ENCODE assay signal across 8 cellular contexts in the genomic region with DNA sequence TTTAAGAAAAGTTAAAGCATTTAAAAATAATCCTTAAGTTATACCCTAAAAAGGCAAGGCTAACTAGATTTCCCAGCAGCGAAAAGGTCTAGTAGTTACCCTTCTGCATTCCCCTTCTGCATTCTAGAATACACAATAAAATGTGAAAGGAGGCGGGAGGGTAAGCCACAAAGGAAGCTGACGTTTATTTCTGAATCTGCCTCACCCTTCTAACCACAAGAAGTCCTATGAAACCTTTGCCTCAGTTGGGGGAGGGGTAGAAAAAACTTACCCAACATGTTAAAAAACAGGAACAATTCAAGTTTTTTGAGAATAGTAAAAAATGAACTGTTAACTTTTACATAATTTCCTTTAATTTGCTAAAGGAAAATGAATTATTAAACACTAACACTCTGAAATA. TPM values are rescaled to one million over a fixed set of nuclear protein-coding genes. Genes with fewer than 3 reads are reported as not detected.
DNase-seq lines count a peak whose midpoint lies in the region; ATAC-seq lines count a peak whose summit lies in the region.

No MANE protein-coding gene starts in this region.

- H3K36me3 Mint-ChIP-seq in activated naive CD8-positive, alpha-beta T cell treated with anti-CD3 and anti-CD28 coated beads for 36 hours = peaks cover 63% of the 10 kb centered on the region

- peaks cover 18% of the 10 kb centered on the region for H3K4me1 ChIP-seq in ACC112 (ENCODE audit: control insufficient read depth, insufficient read depth, low read length, unreplicated experiment)

- H3K36me3 ChIP-seq in ACC112 (ENCODE audit: insufficient read depth, low read length) = peaks cover 15% of the 10 kb centered on the region; the same call in 1 of the 2 replicates

- H3K79me2 ChIP-seq in ACC112 (ENCODE audit: control insufficient read depth, insufficient read depth, low read length, unreplicated experiment) = peaks cover 52% of the 10 kb centered on the region

- H3K9me3 Mint-ChIP-seq in activated naive CD8-positive, alpha-beta T cell treated with anti-CD3 and anti-CD28 coated beads for 36 hours = no peaks in the 10 kb centered on the region

- H2AFZ ChIP-seq in ACC112 (ENCODE audit: low read length, unreplicated experiment) = no peak overlapping the region

- peak; percentile 44 for DNase-seq in NCI-H460 (ENCODE audit: extremely low read depth, low read depth)
- DNase-seq in activated naive CD8-positive, alpha-beta T cell treated with anti-CD3 and anti-CD28 coated beads for 36 hours = peak; percentile 57
- peak; percentile 40 for DNase-seq in inferior parietal cortex (ENCODE audit: extremely low spot score)
- DNase-seq in NCI-H774 (lab: John Stamatoyannopoulos, UW) = no peak
- DNase-seq in NCI-H2227 (lab: John Stamatoyannopoulos, UW; ENCODE audit: unreplicated experiment) = no peak

- H3K4me3 Mint-ChIP-seq in activated naive CD8-positive, alpha-beta T cell treated with anti-CD3 and anti-CD28 coated beads for 36 hours = peak overlapping the region; percentile 50

- ATAC-seq in GM18508 (IDR thresholded peaks at IDR 0.05; ENCODE audit: insufficient read depth, unreplicated experiment) (peak; percentile 71), HG02884 (IDR thresholded peaks at IDR 0.05; ENCODE audit: unreplicated experiment) (peak; percentile 76)

- H3K27me3 Mint-ChIP-seq in activated naive CD8-positive, alpha-beta T cell treated with anti-CD3 and anti-CD28 coated beads for 36 hours = no peaks in the 10 kb centered on the region

- peak overlapping the region; percentile 43 for H3K4me3 ChIP-seq in ACC112 (ENCODE audit: low read depth, low read length)

- H3K27me3 ChIP-seq in ACC112 (ENCODE audit: insufficient read depth, low read length) = no peaks in the 10 kb centered on the region

- H3K27ac Mint-ChIP-seq in activated naive CD8-positive, alpha-beta T cell treated with anti-CD3 and anti-CD28 coated beads for 36 hours = peak overlapping the region; percentile 83

- peaks cover 71% of the 10 kb centered on the region for H3K4me1 Mint-ChIP-seq in activated naive CD8-positive, alpha-beta T cell treated with anti-CD3 and anti-CD28 coated beads for 36 hours

- H3K27ac ChIP-seq in ACC112 (ENCODE audit: low read depth, low read length) = peak overlapping the region; percentile 79

RNA-seq across cellular contexts. Expression of a gene that starts 11.3 kb away (rescaled TPM):
- 23.2 and 23.8 TPM in 2 replicates for total RNA-seq in NCI-H460 (2014; rRNA removed; shearing (Covaris generic))
- 9.5 and 13.3 TPM in 2 replicates for polyA plus RNA-seq in NCI-H460 (2014; cell fraction: nucleus; rRNA removed)
- total RNA-seq in activated naive CD8-positive, alpha-beta T cell treated with anti-CD3 and anti-CD28 coated beads for 36 hours = 100 to 1,000 TPM; 151 to 157 TPM

Comparison
In these comparisons a context has a peak if more than half of its experiments do, and no peak if none do; other contexts are left out.
1. DNase-seq: peak in NCI-H460 (single experiment), activated naive CD8-positive, alpha-beta T cell treated with anti-CD3 and anti-CD28 coated beads for 36 hours (single experiment) and inferior parietal cortex (single experiment); none in NCI-H774 (single experiment) and NCI-H2227 (single experiment).